In genomic region chr2:10140841-10141610, GRCh38 we compare ENCODE assay signal across 16 cellular contexts. TPM values are rescaled to one million over a fixed set of nuclear protein-coding genes. Genes with fewer than 3 reads are reported as not detected.
DNase-seq lines count a peak whose midpoint lies in the region; ATAC-seq and TF ChIP-seq lines count a peak whose summit lies in the region.
"Had no signal": no experiment of that assay in that cellular context is flagged by ENCODE, and none has a peak within 500 bp of the region (broad histone marks: within the 10 kb centered on the region; RNA-seq: fewer than 3 reads in every experiment).

No MANE protein-coding gene starts in this region.

- intact Hi-C loops in CD8-positive, alpha-beta T cell (cut with DNase I, micrococcal nuclease), result no loop called here

- H3K4me1 Mint-ChIP-seq in CD8-positive, alpha-beta T cell (ENCODE audit: low read depth), result peaks cover 18% of the 10 kb centered on the region
- H3K4me1 Mint-ChIP-seq in activated T-helper 17 cell treated with anti-CD3 and anti-CD28 coated beads, Interleukin-2, amount 50 U/mL, for 72 hours, result peaks cover 18% of the 10 kb centered on the region
- peaks cover 10% of the 10 kb centered on the region for H3K4me1 Mint-ChIP-seq in nephron progenitor cell

- peaks cover 17% of the 10 kb centered on the region for H3K4me1 ChIP-seq in CD8-positive, alpha-beta T cell (ENCODE audit: insufficient read depth, low read length)
- H3K4me1 ChIP-seq in HEK293 (ENCODE audit: control insufficient read depth, insufficient read depth, low read length), result no peaks in the 10 kb centered on the region
- H3K4me1 ChIP-seq in effector memory CD4-positive, alpha-beta T cell (ENCODE audit: control insufficient read depth, insufficient read depth, low read length, poor library complexity, severe bottlenecking), result peaks cover 11% of the 10 kb centered on the region

- no peak for ATAC-seq in CD8-positive, alpha-beta T cell
- no peak for ATAC-seq in activated T-helper 17 cell treated with anti-CD3 and anti-CD28 coated beads, Interleukin-2, amount 50 U/mL, for 72 hours (replicated peaks)
- ATAC-seq in GM21515 (IDR thresholded peaks at IDR 0.05; ENCODE audit: unreplicated experiment), result no peak
- ATAC-seq: left ventricle myocardium superior had no signal

- no peak overlapping the region for H3K27ac ChIP-seq in CD8-positive, alpha-beta T cell (ENCODE audit: low read depth, low read length)
- H3K27ac ChIP-seq in HEK293 (ENCODE audit: extremely low read depth, low read depth, low read length), result no peak overlapping the region
- H3K27ac ChIP-seq in effector memory CD4-positive, alpha-beta T cell (ENCODE audit: insufficient read depth, low read length, poor library complexity, severe bottlenecking), result no peak overlapping the region
- H3K27ac ChIP-seq: esophagus squamous epithelium, neutrophil, thoracic aorta had no signal

- H3K9me3 Mint-ChIP-seq in CD8-positive, alpha-beta T cell, result no peaks in the 10 kb centered on the region
- H3K9me3 Mint-ChIP-seq in activated T-helper 17 cell treated with anti-CD3 and anti-CD28 coated beads, Interleukin-2, amount 50 U/mL, for 72 hours, result no peaks in the 10 kb centered on the region
- no peaks in the 10 kb centered on the region for H3K9me3 Mint-ChIP-seq in nephron progenitor cell

- DNase-seq in CD8-positive, alpha-beta T cell, result no peak
- DNase-seq in nephron progenitor cell (no peak), SK-N-DZ (ENCODE audit: low spot score) (no peak)
- no peak for DNase-seq in effector memory CD4-positive, alpha-beta T cell
- DNase-seq: activated CD4-positive, alpha-beta T cell treated with anti-CD3 and anti-CD28 coated beads for 4 hours; esophagus squamous epithelium; hippocampal formation; left ventricle myocardium superior; NCI-H2107 had no signal

- H3K36me3 Mint-ChIP-seq in CD8-positive, alpha-beta T cell, result no peaks in the 10 kb centered on the region
- H3K36me3 Mint-ChIP-seq in activated T-helper 17 cell treated with anti-CD3 and anti-CD28 coated beads, Interleukin-2, amount 50 U/mL, for 72 hours (ENCODE audit: low read depth), result peaks cover 39% of the 10 kb centered on the region
- H3K36me3 Mint-ChIP-seq in nephron progenitor cell (ENCODE audit: low read depth), result peaks cover 13% of the 10 kb centered on the region
- H3K36me3 Mint-ChIP-seq: activated naive CD8-positive, alpha-beta T cell had no signal

- H3K4me3 ChIP-seq in CD8-positive, alpha-beta T cell (ENCODE audit: low read depth, low read length), result no peak overlapping the region
- no peak overlapping the region for H3K4me3 ChIP-seq in HEK293 (ENCODE audit: low read depth, low read length)
- no peak overlapping the region for H3K4me3 ChIP-seq in effector memory CD4-positive, alpha-beta T cell (ENCODE audit: insufficient read depth, low read depth, low read length, poor library complexity, severe bottlenecking)
- H3K4me3 ChIP-seq: esophagus squamous epithelium, smooth muscle cell, thoracic aorta had no signal

- POLR2A ChIA-PET in CD8-positive, alpha-beta T cell (lab: Charles Lee), result no interaction called here
- POLR2A ChIA-PET in HEK293 (lab: Yijun Ruan, JAX), result interaction anchor here (0.6 to 0.7 kb wide), 2 partner anchors 9 to 143 kb away, joined by 3 to 4 read pairs; no protein-coding TSS in a partner anchor

- H3K27ac Mint-ChIP-seq in CD8-positive, alpha-beta T cell, result peak overlapping the region; percentile 28
- H3K27ac Mint-ChIP-seq in activated T-helper 17 cell treated with anti-CD3 and anti-CD28 coated beads, Interleukin-2, amount 50 U/mL, for 72 hours, result peak overlapping the region; percentile 83
- H3K27ac Mint-ChIP-seq in nephron progenitor cell, result peak overlapping the region; percentile 22
- H3K27ac Mint-ChIP-seq: activated naive CD8-positive, alpha-beta T cell had no signal

- TF ChIP-seq CTCF in CD8-positive, alpha-beta T cell (IDR thresholded peaks at IDR 0.05), result no peak
- TF ChIP-seq CTCF in HEK293 (tag by site-specific recombination; IDR thresholded peaks at IDR 0.05) (peak; percentile 30), nephron progenitor cell (IDR thresholded peaks at IDR 0.05) (no peak)

- no peaks in the 10 kb centered on the region for H3K9me3 ChIP-seq in CD8-positive, alpha-beta T cell (ENCODE audit: low read length)
- H3K9me3 ChIP-seq in HEK293 (ENCODE audit: control insufficient read depth, insufficient read depth, low read depth, low read length), result no peaks in the 10 kb centered on the region
- H3K9me3 ChIP-seq in effector memory CD4-positive, alpha-beta T cell (ENCODE audit: control insufficient read depth, low read length), result no peaks in the 10 kb centered on the region
- H3K9me3 ChIP-seq: esophagus squamous epithelium, neutrophil, thoracic aorta had no signal

- no peaks in the 10 kb centered on the region for H3K36me3 ChIP-seq in CD8-positive, alpha-beta T cell (ENCODE audit: insufficient read depth, low read length)
- peaks cover 0 to 25% of the 10 kb centered on the region in 2 experiments; a peak in 2 of 3 replicates for H3K36me3 ChIP-seq in HEK293 (ENCODE audit: control insufficient read depth in 2 of 2, insufficient read depth in 1 of 2, low read length in 2 of 2)
- H3K36me3 ChIP-seq in effector memory CD4-positive, alpha-beta T cell (ENCODE audit: control insufficient read depth, insufficient read depth, low read length), result no peaks in the 10 kb centered on the region
- H3K36me3 ChIP-seq: esophagus squamous epithelium, thoracic aorta had no signal

- H3K27me3 Mint-ChIP-seq in CD8-positive, alpha-beta T cell (ENCODE audit: low read depth), result no peaks in the 10 kb centered on the region
- H3K27me3 Mint-ChIP-seq in activated T-helper 17 cell treated with anti-CD3 and anti-CD28 coated beads, Interleukin-2, amount 50 U/mL, for 72 hours, result no peaks in the 10 kb centered on the region
- no peaks in the 10 kb centered on the region for H3K27me3 Mint-ChIP-seq in nephron progenitor cell (ENCODE audit: low read depth, poor library complexity)
- H3K27me3 Mint-ChIP-seq: activated naive CD8-positive, alpha-beta T cell had no signal

- CTCF ChIA-PET in CD8-positive, alpha-beta T cell (lab: Charles Lee), result interaction anchor here (0.7 to 4.9 kb wide), 8 partner anchors 8 to 304 kb away, joined by 3 to 34 read pairs (median 4); no protein-coding TSS in a partner anchor
- CTCF ChIA-PET in HEK293 (lab: Yijun Ruan, JAX), result interaction anchor here (0.6 to 2.4 kb wide), 5 partner anchors 15 to 418 kb away, joined by 3 to 17 read pairs (median 3); no protein-coding TSS in a partner anchor

- peak overlapping the region; percentile 37 for H3K4me3 Mint-ChIP-seq in CD8-positive, alpha-beta T cell
- peak overlapping the region; percentile 45 for H3K4me3 Mint-ChIP-seq in activated T-helper 17 cell treated with anti-CD3 and anti-CD28 coated beads, Interleukin-2, amount 50 U/mL, for 72 hours
- H3K4me3 Mint-ChIP-seq in nephron progenitor cell, result no peak overlapping the region

- H3K27me3 ChIP-seq in CD8-positive, alpha-beta T cell (ENCODE audit: insufficient read depth, low read length), result no peaks in the 10 kb centered on the region
- H3K27me3 ChIP-seq in effector memory CD4-positive, alpha-beta T cell (replicated peaks; ENCODE audit: control insufficient read depth, insufficient read depth, low read length, poor library complexity, severe bottlenecking), result no peaks in the 10 kb centered on the region
- H3K27me3 ChIP-seq: esophagus squamous epithelium, neutrophil had no signal

TF ChIP-seq in HEK293, 187 proteins besides CTCF, POLR2A, EP300 and RAD21:
- TF ChIP-seq EGR2 (tag by site-specific recombination; IDR thresholded peaks at IDR 0.05; ENCODE audit: low read depth), result peak; percentile 21; the same call in 1 of the 2 replicates
- TF ChIP-seq ZNF654 (tag by site-specific recombination; IDR thresholded peaks at IDR 0.05; ENCODE audit: low read depth), result peak; percentile 10; the same call in 1 of the 2 replicates
- peak; percentile 58; the same call in 1 of the 2 replicates for TF ChIP-seq ZFP69B (tag by site-specific recombination; IDR thresholded peaks at IDR 0.05)
- no peak for TF ChIP-seq ZNF488 (tag by site-specific recombination; IDR thresholded peaks at IDR 0.05)
- 0 out of 2 replicates have a peak, but pooled peaks have one; percentile 44 for TF ChIP-seq ZNF692 (tag by site-specific recombination; IDR thresholded peaks at IDR 0.05)

RNA-seq across cellular contexts. Expression of gene RRM2, which starts 18.5 kb away (rescaled TPM):
- 1 to 10 TPM; 1.6 to 2.1 TPM for total RNA-seq in CD8-positive, alpha-beta T cell
- 100 to 1,000 TPM; 515 to 567 TPM for total RNA-seq in activated T-helper 17 cell treated with anti-CD3 and anti-CD28 coated beads, Interleukin-2, amount 50 U/mL, for 72 hours
- 126 and 131 TPM in 2 replicates for polyA plus RNA-seq in SK-N-DZ (2014; cell fraction: cytosol; rRNA removed)
- polyA plus RNA-seq in SK-N-DZ (2014; cell fraction: nucleus; rRNA removed), result 60.6 and 127 TPM in 2 replicates

Comparison
In these comparisons a context has a peak if more than half of its experiments do, and no peak if none do; other contexts are left out.
1. H3K27ac Mint-ChIP-seq: peak in every context shown above with its lines; median percentile 83 in activated T-helper 17 cell treated with anti-CD3 and anti-CD28 coated beads, Interleukin-2, amount 50 U/mL, for 72 hours; 28 in CD8-positive, alpha-beta T cell; 22 in nephron progenitor cell.
2. RNA of gene RRM2, which starts 18.5 kb away (total RNA-seq): 515 to 567 TPM in activated T-helper 17 cell treated with anti-CD3 and anti-CD28 coated beads, Interleukin-2, amount 50 U/mL, for 72 hours; 1.6 to 2.1 TPM in CD8-positive, alpha-beta T cell; every median in the first group is over 100 times any median in the second.